3 cellular contexts compared by ENCODE assay signal in genomic region chr4:122121593-122121992, GRCh38.
TF ChIP-seq lines count a peak whose summit lies in the region.

No MANE protein-coding gene starts in this region.

TF ChIP-seq in HepG2, 621 proteins besides CTCF, POLR2A, EP300 and RAD21 (continues in another document):
- TF ChIP-seq, protein P1, sequence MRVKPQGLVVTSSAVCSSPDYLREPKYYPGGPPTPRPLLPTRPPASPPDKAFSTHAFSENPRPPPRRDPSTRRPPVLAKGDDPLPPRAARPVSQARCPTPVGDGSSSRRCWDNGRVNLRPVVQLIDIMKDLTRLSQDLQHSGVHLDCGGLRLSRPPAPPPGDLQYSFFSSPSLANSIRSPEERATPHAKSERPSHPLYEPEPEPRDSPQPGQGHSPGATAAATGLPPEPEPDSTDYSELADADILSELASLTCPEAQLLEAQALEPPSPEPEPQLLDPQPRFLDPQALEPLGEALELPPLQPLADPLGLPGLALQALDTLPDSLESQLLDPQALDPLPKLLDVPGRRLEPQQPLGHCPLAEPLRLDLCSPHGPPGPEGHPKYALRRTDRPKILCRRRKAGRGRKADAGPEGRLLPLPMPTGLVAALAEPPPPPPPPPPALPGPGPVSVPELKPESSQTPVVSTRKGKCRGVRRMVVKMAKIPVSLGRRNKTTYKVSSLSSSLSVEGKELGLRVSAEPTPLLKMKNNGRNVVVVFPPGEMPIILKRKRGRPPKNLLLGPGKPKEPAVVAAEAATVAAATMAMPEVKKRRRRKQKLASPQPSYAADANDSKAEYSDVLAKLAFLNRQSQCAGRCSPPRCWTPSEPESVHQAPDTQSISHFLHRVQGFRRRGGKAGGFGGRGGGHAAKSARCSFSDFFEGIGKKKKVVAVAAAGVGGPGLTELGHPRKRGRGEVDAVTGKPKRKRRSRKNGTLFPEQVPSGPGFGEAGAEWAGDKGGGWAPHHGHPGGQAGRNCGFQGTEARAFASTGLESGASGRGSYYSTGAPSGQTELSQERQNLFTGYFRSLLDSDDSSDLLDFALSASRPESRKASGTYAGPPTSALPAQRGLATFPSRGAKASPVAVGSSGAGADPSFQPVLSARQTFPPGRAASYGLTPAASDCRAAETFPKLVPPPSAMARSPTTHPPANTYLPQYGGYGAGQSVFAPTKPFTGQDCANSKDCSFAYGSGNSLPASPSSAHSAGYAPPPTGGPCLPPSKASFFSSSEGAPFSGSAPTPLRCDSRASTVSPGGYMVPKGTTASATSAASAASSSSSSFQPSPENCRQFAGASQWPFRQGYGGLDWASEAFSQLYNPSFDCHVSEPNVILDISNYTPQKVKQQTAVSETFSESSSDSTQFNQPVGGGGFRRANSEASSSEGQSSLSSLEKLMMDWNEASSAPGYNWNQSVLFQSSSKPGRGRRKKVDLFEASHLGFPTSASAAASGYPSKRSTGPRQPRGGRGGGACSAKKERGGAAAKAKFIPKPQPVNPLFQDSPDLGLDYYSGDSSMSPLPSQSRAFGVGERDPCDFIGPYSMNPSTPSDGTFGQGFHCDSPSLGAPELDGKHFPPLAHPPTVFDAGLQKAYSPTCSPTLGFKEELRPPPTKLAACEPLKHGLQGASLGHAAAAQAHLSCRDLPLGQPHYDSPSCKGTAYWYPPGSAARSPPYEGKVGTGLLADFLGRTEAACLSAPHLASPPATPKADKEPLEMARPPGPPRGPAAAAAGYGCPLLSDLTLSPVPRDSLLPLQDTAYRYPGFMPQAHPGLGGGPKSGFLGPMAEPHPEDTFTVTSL (CRISPR knock-in tag; IDR thresholded peaks at IDR 0.05; ENCODE audit: borderline replicate concordance) = no peak
- TF ChIP-seq GABPA (IDR thresholded peaks at IDR 0.05; ENCODE audit: low read depth, low read length) = no peak
- no peak for TF ChIP-seq GABPA (CRISPR knock-in tag; IDR thresholded peaks at IDR 0.05; ENCODE audit: low read depth)
- TF ChIP-seq, protein P2, sequence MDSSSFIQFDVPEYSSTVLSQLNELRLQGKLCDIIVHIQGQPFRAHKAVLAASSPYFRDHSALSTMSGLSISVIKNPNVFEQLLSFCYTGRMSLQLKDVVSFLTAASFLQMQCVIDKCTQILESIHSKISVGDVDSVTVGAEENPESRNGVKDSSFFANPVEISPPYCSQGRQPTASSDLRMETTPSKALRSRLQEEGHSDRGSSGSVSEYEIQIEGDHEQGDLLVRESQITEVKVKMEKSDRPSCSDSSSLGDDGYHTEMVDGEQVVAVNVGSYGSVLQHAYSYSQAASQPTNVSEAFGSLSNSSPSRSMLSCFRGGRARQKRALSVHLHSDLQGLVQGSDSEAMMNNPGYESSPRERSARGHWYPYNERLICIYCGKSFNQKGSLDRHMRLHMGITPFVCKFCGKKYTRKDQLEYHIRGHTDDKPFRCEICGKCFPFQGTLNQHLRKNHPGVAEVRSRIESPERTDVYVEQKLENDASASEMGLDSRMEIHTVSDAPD (CRISPR knock-in tag; IDR thresholded peaks at IDR 0.05) = no peak
- peak; percentile 45 for TF ChIP-seq MAFF (IDR thresholded peaks at IDR 0.05; ENCODE audit: low read depth, low read length)
- TF ChIP-seq PHF20 (CRISPR knock-in tag; IDR thresholded peaks at IDR 0.05) = no peak
- no peak for TF ChIP-seq ZNF17 (CRISPR knock-in tag; IDR thresholded peaks at IDR 0.05)
- no peak for TF ChIP-seq ZFX (CRISPR knock-in tag; IDR thresholded peaks at IDR 0.05; ENCODE audit: low read depth)
- no peak for TF ChIP-seq ZNF792 (CRISPR knock-in tag; IDR thresholded peaks at IDR 0.05)
- no peak for TF ChIP-seq ZNF577 (CRISPR knock-in tag; IDR thresholded peaks at IDR 0.05; ENCODE audit: borderline replicate concordance, low read depth)

TF ChIP-seq in IMR-90, 13 proteins besides CTCF, POLR2A, EP300 and RAD21:
- TF ChIP-seq FOS (IDR thresholded peaks at IDR 0.05; ENCODE audit: low read depth, low read length) (no peak), MAFK (IDR thresholded peaks at IDR 0.05; ENCODE audit: low read depth, low read length) (0 out of 2 replicates have a peak, but pooled peaks have one; percentile 32), MAZ (IDR thresholded peaks at IDR 0.05; ENCODE audit: borderline replicate concordance, low read depth, low read length) (no peak), CHD1 (IDR thresholded peaks at IDR 0.05; ENCODE audit: low read depth, low read length) (no peak)

TF ChIP-seq in K562, 482 proteins besides CTCF, POLR2A, EP300 and RAD21:
- peak; percentile 21; the same call in 1 of the 2 replicates for TF ChIP-seq MAFF (IDR thresholded peaks at IDR 0.05; ENCODE audit: low read length)
- no peak for TF ChIP-seq RBM17 (IDR thresholded peaks at IDR 0.05; ENCODE audit: borderline replicate concordance, low read depth, low read length)
- peak; percentile 41; the same call in 1 of the 2 replicates for TF ChIP-seq C11orf30 (IDR thresholded peaks at IDR 0.05; ENCODE audit: low read depth)
- peak; percentile 64; the same call in 1 of the 2 replicates for TF ChIP-seq ZNF316 (IDR thresholded peaks at IDR 0.05)
